Comparison of ENCODE assay signal across 8 cellular contexts in genomic region chr3:53891500-53892334, GRCh38. TPM values are rescaled to one million over a fixed set of nuclear protein-coding genes. Genes with fewer than 3 reads are reported as not detected.
DNase-seq lines count a peak whose midpoint lies in the region; ATAC-seq and TF ChIP-seq lines count a peak whose summit lies in the region.

Gene SELENOK (minus strand): TSS chr3:53891859.

- H3K79me2 ChIP-seq in KMS-11 (ENCODE audit: insufficient read depth, low read depth) = peaks cover 42% of the 10 kb centered on the region

- H3K9me3 ChIP-seq in Peyer's patch (no peaks in the 10 kb centered on the region), esophagus (ENCODE audit: control insufficient read depth in 2 of 2, insufficient read depth in 1 of 2, low read depth in 1 of 2, low read length in 1 of 2) (no peaks in the 10 kb centered on the region), mucosa of stomach (ENCODE audit: control insufficient read depth, low read length) (no peaks in the 10 kb centered on the region)

- peak; percentile 98 to 99 for TF ChIP-seq POLR2A in Peyer's patch (IDR thresholded peaks at IDR 0.05)

- 0% methylated on average over 65 to 73 of the region's 73 CpGs for WGBS in esophagus, 2 donors

- H3K27me3 ChIP-seq in KMS-11 (ENCODE audit: insufficient read depth, low read depth) (no peaks in the 10 kb centered on the region), Peyer's patch (no peaks in the 10 kb centered on the region), esophagus (ENCODE audit: control insufficient read depth in 1 of 2, insufficient read depth in 2 of 2, low read length in 2 of 2) (no peaks in the 10 kb centered on the region), mucosa of stomach (ENCODE audit: control insufficient read depth, insufficient read depth, low read length) (no peaks in the 10 kb centered on the region)

- H3K27ac ChIP-seq in KMS-11 (peak within 1 kb of the TSS; percentile 82), Peyer's patch (peak within 1 kb of the TSS; percentile 96 to 99 (median 98)), esophagus (ENCODE audit: low read depth in 2 of 2, low read length in 1 of 2) (peak within 1 kb of the TSS; percentile 94 to 97)

- H2AFZ ChIP-seq in KMS-11 (ENCODE audit: low read depth) = peak within 1 kb of the TSS; percentile 50; the same call in 1 of the 2 replicates

- no peaks in the 10 kb centered on the region for H4K20me1 ChIP-seq in KMS-11 (ENCODE audit: insufficient read depth)

- H3K4me1 ChIP-seq in KMS-11 (ENCODE audit: low read depth, poor library complexity, severe bottlenecking) (peaks cover 38% of the 10 kb centered on the region), Peyer's patch (peaks cover 0 to 32% (median 0%) of the 10 kb centered on the region in 4 donors), esophagus (ENCODE audit: control insufficient read depth in 2 of 2, insufficient read depth in 2 of 2, low read length in 1 of 2) (no peaks in the 10 kb centered on the region), mucosa of stomach (ENCODE audit: control insufficient read depth, insufficient read depth, low read length) (peaks cover 14% of the 10 kb centered on the region)

- H3K36me3 ChIP-seq in KMS-11 (ENCODE audit: insufficient read depth) = no peaks in the 10 kb centered on the region
- H3K36me3 ChIP-seq in Peyer's patch = peaks cover 0 to 12% (median 0%) of the 10 kb centered on the region in 3 donors
- no peaks in the 10 kb centered on the region for H3K36me3 ChIP-seq in esophagus (ENCODE audit: control insufficient read depth in 2 of 2, insufficient read depth in 2 of 2, low read length in 1 of 2)
- peaks cover 4% of the 10 kb centered on the region for H3K36me3 ChIP-seq in mucosa of stomach (ENCODE audit: control insufficient read depth, insufficient read depth, low read length)

- H3K9ac ChIP-seq in KMS-11 (peak within 1 kb of the TSS; percentile 91), mucosa of stomach (ENCODE audit: low read length) (peak within 1 kb of the TSS; percentile 94)

- TF ChIP-seq CTCF in KMS-11 (conservative IDR thresholded peaks at IDR 0.05; ENCODE audit: low read depth, low read length) (no peak), Peyer's patch (IDR thresholded peaks at IDR 0.05) (peak in 2 of 6 experiments; percentile 12 to 19)

- peak within 1 kb of the TSS; percentile 91 for H3K4me2 ChIP-seq in KMS-11

- peak within 1 kb of the TSS; percentile 19 for H3K4me3 ChIP-seq in KMS-11 (IDR thresholded peaks at IDR 0.05; ENCODE audit: insufficient read depth, low read depth, low read length)
- H3K4me3 ChIP-seq in Peyer's patch = peak within 1 kb of the TSS; percentile 90 to 98 (median 94)
- H3K4me3 ChIP-seq in esophagus (ENCODE audit: low read depth in 1 of 2, low read length in 2 of 2) = peak within 1 kb of the TSS; percentile 74 to 77
- peak within 1 kb of the TSS; percentile 75 for H3K4me3 ChIP-seq in mucosa of stomach (ENCODE audit: low read length)

- ATAC-seq in GM21737 (IDR thresholded peaks at IDR 0.05; ENCODE audit: unreplicated experiment) = peak; percentile 96

- DNase-seq in DMS53 (lab: John Stamatoyannopoulos, UW) (peak; percentile 96), Peyer's patch (peak; percentile 99 to 100 (median 99))
- DNase-seq in activated T-cell treated with anti-CD3 and anti-CD28 coated beads, Interleukin-2, amount 50 U/mL, for 48 hours = peak; percentile 95 to 97
- DNase-seq in stimulated activated CD8-positive, alpha-beta memory T cell treated with anti-CD3 and anti-CD28 coated beads, Interleukin-7, amount 100 ng/mL, for 1 hour (ENCODE audit: low read depth in 2 of 2) = peak; percentile 90 to 92

RNA-seq across cellular contexts. Expression of gene SELENOK, which starts in this region (rescaled TPM):
- total RNA-seq in Peyer's patch = 10 to 100 TPM; 26.1 to 69.7 (median 41.9) TPM
- 10 to 100 TPM; 50.3 to 81.1 TPM for polyA plus RNA-seq in esophagus

Comparison
In these comparisons a context has a peak if more than half of its experiments do, and no peak if none do; other contexts are left out.
1. Peak in every context shown above with its lines: DNase-seq, ATAC-seq, H3K4me3 ChIP-seq and H3K27ac ChIP-seq.
2. H3K4me3 ChIP-seq: peak in every context shown above with its lines; median percentile 94 in Peyer's patch; 76 in esophagus; 75 in mucosa of stomach; 19 in KMS-11.